12 cellular contexts compared by ENCODE assay signal in genomic region chr5:123125953-123126352, GRCh38. TPM values are rescaled to one million over a fixed set of nuclear protein-coding genes. Genes with fewer than 3 reads are reported as not detected.
DNase-seq lines count a peak whose midpoint lies in the region; ATAC-seq, FAIRE-seq and TF ChIP-seq lines count a peak whose summit lies in the region.
"Had no signal": no experiment of that assay in that cellular context is flagged by ENCODE, and none has a peak within 500 bp of the region (broad histone marks: within the 10 kb centered on the region; RNA-seq: fewer than 3 reads in every experiment).

No MANE protein-coding gene starts in this region.

- H3K9me3 Mint-ChIP-seq in activated CD4-positive, alpha-beta memory T cell treated with anti-CD3 and anti-CD28 coated beads for 36 hours = no peaks in the 10 kb centered on the region
- H3K9me3 Mint-ChIP-seq: activated naive CD4-positive, alpha-beta T cell treated with anti-CD3 and anti-CD28 coated beads, Interleukin-2, amount 50 U/mL, for 72 hours had no signal

- H3K4me1 ChIP-seq in kidney (ENCODE audit: control insufficient read depth in 1 of 2, insufficient read depth in 1 of 2, low read depth in 1 of 2, low read length in 2 of 2) = no peaks in the 10 kb centered on the region

- intact Hi-C loops in activated CD4-positive, alpha-beta memory T cell treated with anti-CD3 and anti-CD28 coated beads for 36 hours (cut with micrococcal nuclease) = no loop called here
- intact Hi-C loops in kidney (cut with DNase I) = no loop called here

- H3K27ac ChIP-seq in coronary artery (peak overlapping the region; percentile 34 to 60), kidney (ENCODE audit: low read depth in 2 of 2, low read length in 2 of 2) (no peak overlapping the region)
- H3K27ac ChIP-seq: HL-60 had no signal

- H3K9ac ChIP-seq in kidney (ENCODE audit: low read length in 2 of 2) = no peak overlapping the region

- DNase-seq in GM04504 (ENCODE audit: low read depth) = peak; percentile 23
- DNase-seq in RCC 7860 (ENCODE audit: low spot score) = peak; percentile 19
- no peak for DNase-seq in coronary artery (ENCODE audit: low spot score)
- DNase-seq in renal cortical epithelial cell (ENCODE audit: low read depth) = peak; percentile 83
- no peak for DNase-seq in activated CD4-positive, alpha-beta memory T cell treated with anti-CD3 and anti-CD28 coated beads for 36 hours
- DNase-seq in kidney = no peak
- DNase-seq: activated CD8-positive, alpha-beta T cell treated with anti-CD3 and anti-CD28 coated beads, Interleukin-2, amount 10 ng/mL, durations not matched to agents 7 days and 5 days had no signal

- no peak overlapping the region for H3K4me3 ChIP-seq in coronary artery
- H3K4me3 ChIP-seq in kidney (ENCODE audit: low read length in 2 of 2) = no peak overlapping the region

- no peaks in the 10 kb centered on the region for H3K4me1 Mint-ChIP-seq in activated CD4-positive, alpha-beta memory T cell treated with anti-CD3 and anti-CD28 coated beads for 36 hours (ENCODE audit: low read depth)

- no peaks in the 10 kb centered on the region for H3K36me3 Mint-ChIP-seq in activated CD4-positive, alpha-beta memory T cell treated with anti-CD3 and anti-CD28 coated beads for 36 hours
- H3K36me3 Mint-ChIP-seq: activated naive CD4-positive, alpha-beta T cell treated with anti-CD3 and anti-CD28 coated beads, Interleukin-2, amount 50 U/mL, for 72 hours had no signal

- no peaks in the 10 kb centered on the region for H3K9me3 ChIP-seq in kidney (ENCODE audit: control insufficient read depth in 1 of 2, low read length in 2 of 2)

- POLR2A ChIA-PET in activated CD4-positive, alpha-beta memory T cell treated with anti-CD3 and anti-CD28 coated beads for 36 hours (lab: Charles Lee) = no interaction called here

- no peak for ATAC-seq in HG02610 (IDR thresholded peaks at IDR 0.05; ENCODE audit: unreplicated experiment)
- no peak for ATAC-seq in GM18868 (IDR thresholded peaks at IDR 0.05; ENCODE audit: unreplicated experiment)
- ATAC-seq: activated CD8-positive, alpha-beta T cell treated with anti-CD3 and anti-CD28 coated beads, Interleukin-2, amount 10 ng/mL, durations not matched to agents 7 days and 5 days; activated naive CD4-positive, alpha-beta T cell treated with anti-CD3 and anti-CD28 coated beads, Interleukin-2, amount 50 U/mL, for 72 hours had no signal

- FAIRE-seq in RCC 7860 (lab: Jason Lieb, UNC) (no peak), kidney (lab: Jason Lieb, UNC) (no peak)
- FAIRE-seq: endometrium had no signal

- CTCF ChIA-PET in activated CD4-positive, alpha-beta memory T cell treated with anti-CD3 and anti-CD28 coated beads for 36 hours (lab: Charles Lee) = no interaction called here

- no peak overlapping the region for H3K4me3 Mint-ChIP-seq in activated CD4-positive, alpha-beta memory T cell treated with anti-CD3 and anti-CD28 coated beads for 36 hours
- H3K4me3 Mint-ChIP-seq: activated CD8-positive, alpha-beta T cell treated with anti-CD3 and anti-CD28 coated beads, Interleukin-2, amount 10 ng/mL, durations not matched to agents 7 days and 5 days had no signal

- peaks cover 8% of the 10 kb centered on the region for H3K27me3 Mint-ChIP-seq in activated CD4-positive, alpha-beta memory T cell treated with anti-CD3 and anti-CD28 coated beads for 36 hours

- TF ChIP-seq CTCF in coronary artery (IDR thresholded peaks at IDR 0.05) (no peak), kidney (IDR thresholded peaks at IDR 0.05; ENCODE audit: borderline replicate concordance, extremely low read depth, insufficient read depth) (no peak)

- no peak overlapping the region for H3K27ac Mint-ChIP-seq in activated CD4-positive, alpha-beta memory T cell treated with anti-CD3 and anti-CD28 coated beads for 36 hours
- H3K27ac Mint-ChIP-seq: activated CD8-positive, alpha-beta T cell treated with anti-CD3 and anti-CD28 coated beads, Interleukin-2, amount 10 ng/mL, durations not matched to agents 7 days and 5 days; activated naive CD4-positive, alpha-beta T cell treated with anti-CD3 and anti-CD28 coated beads, Interleukin-2, amount 50 U/mL, for 72 hours had no signal

- H3K36me3 ChIP-seq in kidney (ENCODE audit: control insufficient read depth in 1 of 2, insufficient read depth in 2 of 2, low read length in 2 of 2) = no peaks in the 10 kb centered on the region

RNA-seq across cellular contexts. Expression of gene PRDM6, which starts 36.9 kb away (rescaled TPM):
- total RNA-seq in renal cortical epithelial cell = under 0.01 and 1.2 TPM in 2 replicates
- not detected for total RNA-seq in activated CD4-positive, alpha-beta memory T cell treated with anti-CD3 and anti-CD28 coated beads for 36 hours
- 1.4 TPM for total RNA-seq in kidney
- 1.5 TPM for polyA plus RNA-seq in kidney (ENCODE audit: insufficient read depth, low read depth, low replicate concordance)
- total RNA-seq: activated CD8-positive, alpha-beta T cell treated with anti-CD3 and anti-CD28 coated beads, Interleukin-2, amount 10 ng/mL, durations not matched to agents 7 days and 5 days; activated naive CD4-positive, alpha-beta T cell treated with anti-CD3 and anti-CD28 coated beads, Interleukin-2, amount 50 U/mL, for 72 hours had no signal

Comparison
In these comparisons a context has a peak if more than half of its experiments do, and no peak if none do; other contexts are left out.
1. DNase-seq: peak in GM04504 (single experiment), RCC 7860 (single experiment) and renal cortical epithelial cell (single experiment); none in coronary artery (single experiment), activated CD4-positive, alpha-beta memory T cell treated with anti-CD3 and anti-CD28 coated beads for 36 hours (single experiment) and kidney (single experiment).
2. H3K27ac ChIP-seq: peak in coronary artery (2 of 2); none in kidney (0 of 2).